ENCODE assay signal across 8 cellular contexts in the genomic region with DNA sequence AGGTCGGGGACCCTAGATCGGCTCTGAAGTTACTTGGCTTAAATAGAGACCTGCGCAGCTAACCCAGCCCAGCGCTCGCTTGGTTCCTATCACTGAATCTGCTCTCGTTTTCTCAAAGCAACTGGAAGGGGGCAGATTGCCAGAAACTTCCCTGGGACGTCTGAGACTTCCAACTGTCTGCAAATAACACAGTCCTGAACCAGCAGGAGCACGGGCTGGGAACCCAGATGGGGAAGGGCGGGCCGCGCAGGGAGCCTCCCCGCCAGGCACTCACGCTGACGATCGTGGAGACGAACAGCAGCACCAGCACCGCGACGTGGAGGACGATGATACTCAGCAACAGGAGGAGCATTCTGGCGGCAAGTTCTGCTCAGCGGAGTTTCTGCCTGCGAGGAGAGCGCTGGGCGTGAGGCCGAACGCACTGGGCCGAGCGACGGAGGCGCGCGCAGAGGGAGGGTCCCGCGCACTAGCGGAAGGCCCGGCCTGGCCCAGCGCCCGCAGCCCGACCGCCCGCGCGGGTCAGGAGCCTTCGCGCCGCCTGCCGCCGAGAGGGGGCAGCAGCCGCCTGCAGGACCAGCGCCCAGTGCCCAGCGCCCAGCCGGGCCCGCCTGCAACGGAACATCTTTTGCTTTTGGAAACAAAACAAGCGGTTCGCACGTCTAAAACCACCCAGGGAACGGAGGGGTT. TPM values are rescaled to one million over a fixed set of nuclear protein-coding genes. Genes with fewer than 3 reads are reported as not detected.
DNase-seq lines count a peak whose midpoint lies in the region; ATAC-seq and TF ChIP-seq lines count a peak whose summit lies in the region.

No MANE protein-coding gene starts in this region.

- peak overlapping the region; percentile 94 for H3K4me3 ChIP-seq in GM23248
- H3K4me3 ChIP-seq in epithelial cell of proximal tubule (ENCODE audit: low read depth, low read length): peak overlapping the region; percentile 78

- peaks cover 37% of the 10 kb centered on the region for H3K4me1 ChIP-seq in GM23248 (ENCODE audit: insufficient read depth)

- H3K4me2 ChIP-seq in GM23248 (ENCODE audit: unreplicated experiment): peak overlapping the region; percentile 99

- H3K27me3 Mint-ChIP-seq in CD4-positive, alpha-beta T cell: peaks cover 82% of the 10 kb centered on the region

- peak in 7 of 10 experiments; percentile 2 to 42 (median 12) for DNase-seq in CD4-positive, alpha-beta T cell
- DNase-seq in GM23248 (peak; percentile 92), NCI-H526 treated with DMSO at 0.1 percent for 48 hours (lab: John Stamatoyannopoulos, UW) (peak; percentile 18), epithelial cell of proximal tubule (ENCODE audit: low read depth) (no peak), midbrain (lab: John Stamatoyannopoulos, UW) (peak; percentile 88), NCI-H128 (lab: John Stamatoyannopoulos, UW; ENCODE audit: unreplicated experiment) (no peak)
- DNase-seq in activated CD8-positive, alpha-beta memory T cell treated with anti-CD3 and anti-CD28 coated beads, Interleukin-2, amount 50 U/mL, for 4 hours: peak; percentile 43
- DNase-seq in stimulated activated CD8-positive, alpha-beta memory T cell treated with anti-CD3 and anti-CD28 coated beads, Interleukin-2, amount 100 ng/mL, for 48 hours (ENCODE audit: low read depth in 2 of 2): peak; percentile 51 to 64

- H3K4me1 Mint-ChIP-seq in CD4-positive, alpha-beta T cell (ENCODE audit: low read depth): peaks cover 16% of the 10 kb centered on the region

- H3K9me2 ChIP-seq in GM23248 (ENCODE audit: insufficient read depth): no peaks in the 10 kb centered on the region

- no peaks in the 10 kb centered on the region for H4K20me1 ChIP-seq in GM23248 (ENCODE audit: insufficient read depth)

- ATAC-seq in CD4-positive, alpha-beta T cell (ENCODE audit: poor library complexity): peak; percentile 32

- peaks cover 8% of the 10 kb centered on the region; the same call in 1 of the 2 replicates for H3K36me3 ChIP-seq in GM23248 (ENCODE audit: low read depth)

- in situ Hi-C loops in GM23248 (cut with MboI): loop anchor here (10.0 kb wide), 2 partner anchors 114 to 144 kb away; no protein-coding TSS in a partner anchor

- WGBS in GM23248 (ENCODE audit: low coverage in 1 of 2, low lambda C conversion rate in 2 of 2, missing lambda C conversion rate in 2 of 2), 2 experiments: 0% methylated on average over 43 to 54 of the region's 59 CpGs

- POLR2A ChIA-PET in CD4-positive, alpha-beta T cell (lab: Charles Lee): no interaction called here

- H3K9ac ChIP-seq in GM23248: peak overlapping the region; percentile 93

- peaks cover 39% of the 10 kb centered on the region for H3F3A ChIP-seq in GM23248 (ENCODE audit: insufficient read depth)

- intact Hi-C loops in CD4-positive, alpha-beta T cell (cut with DNase I, micrococcal nuclease): no loop called here

- H3K4me3 Mint-ChIP-seq in CD4-positive, alpha-beta T cell: peak overlapping the region; percentile 72

- H3K27me3 ChIP-seq in CD4-positive, alpha-beta T cell (ENCODE audit: control insufficient read depth, insufficient read depth, low read length): peaks cover 74% of the 10 kb centered on the region
- no peaks in the 10 kb centered on the region for H3K27me3 ChIP-seq in GM23248 (replicated peaks; ENCODE audit: insufficient read depth)

- TF ChIP-seq CTCF in CD4-positive, alpha-beta T cell (IDR thresholded peaks at IDR 0.05): no peak
- TF ChIP-seq CTCF in epithelial cell of proximal tubule (conservative IDR thresholded peaks at IDR 0.05; ENCODE audit: low read depth, low read length): peak; percentile 59

- no peak overlapping the region for H3K27ac Mint-ChIP-seq in CD4-positive, alpha-beta T cell

- H3K27ac ChIP-seq in CD4-positive, alpha-beta T cell (ENCODE audit: low read depth, low read length): no peak overlapping the region
- H3K27ac ChIP-seq in GM23248: peak overlapping the region; percentile 90

- peak overlapping the region; percentile 86 for H2AFZ ChIP-seq in GM23248

- peaks cover 51% of the 10 kb centered on the region for H3K79me2 ChIP-seq in GM23248 (ENCODE audit: insufficient read depth)

- no peaks in the 10 kb centered on the region for H3K9me3 Mint-ChIP-seq in CD4-positive, alpha-beta T cell

- CTCF ChIA-PET in CD4-positive, alpha-beta T cell (lab: Charles Lee): no interaction called here

- H3K36me3 Mint-ChIP-seq in CD4-positive, alpha-beta T cell (ENCODE audit: low read depth): no peaks in the 10 kb centered on the region

- H3K9me3 ChIP-seq in CD4-positive, alpha-beta T cell (ENCODE audit: control insufficient read depth, low read length): no peaks in the 10 kb centered on the region
- H3K9me3 ChIP-seq in GM23248 (ENCODE audit: low read depth): no peaks in the 10 kb centered on the region

RNA-seq across cellular contexts. Expression of gene PMP22, which starts 4.6 kb away (rescaled TPM):
- not detected for total RNA-seq in CD4-positive, alpha-beta T cell
- total RNA-seq in GM23248 (2014; rRNA removed; shearing (Covaris generic)): 45.0 and 67.2 TPM in 2 replicates
- 124 and 126 TPM in 2 replicates for polyA plus RNA-seq in GM23248 (2016; fragmentation: Nextera tagmentation; extraction: Ambion mirVana)
- total RNA-seq in epithelial cell of proximal tubule: 8.6 and 12.7 TPM in 2 replicates

Comparison
In these comparisons a context has a peak if more than half of its experiments do, and no peak if none do; other contexts are left out.
1. DNase-seq: peak in CD4-positive, alpha-beta T cell (7 of 10), GM23248 (single experiment), NCI-H526 treated with DMSO at 0.1 percent for 48 hours (single experiment), activated CD8-positive, alpha-beta memory T cell treated with anti-CD3 and anti-CD28 coated beads, Interleukin-2, amount 50 U/mL, for 4 hours (single experiment), midbrain (single experiment) and stimulated activated CD8-positive, alpha-beta memory T cell treated with anti-CD3 and anti-CD28 coated beads, Interleukin-2, amount 100 ng/mL, for 48 hours (2 of 2); none in epithelial cell of proximal tubule (single experiment) and NCI-H128 (single experiment).